13 cellular contexts compared by ENCODE assay signal in the genomic region with DNA sequence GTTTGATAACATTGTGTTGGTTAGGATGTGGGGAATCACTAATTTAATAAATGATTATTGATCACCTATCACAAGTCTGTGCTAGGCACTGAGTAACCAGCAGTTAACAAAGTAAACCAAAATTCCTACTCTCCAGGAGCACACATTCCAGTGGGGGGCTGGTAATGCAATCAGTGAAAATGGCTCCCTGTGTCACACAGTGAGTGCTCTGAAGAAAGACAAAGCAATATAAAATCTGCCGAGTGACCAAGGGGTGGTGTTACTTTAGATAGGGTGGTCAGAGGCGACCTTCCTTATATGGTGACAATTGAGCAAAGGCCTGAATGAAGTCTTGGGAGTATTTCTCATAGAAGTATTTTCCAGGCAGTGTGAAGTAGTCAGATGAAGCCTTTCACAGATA.
"Had no signal": no experiment of that assay in that cellular context is flagged by ENCODE, and none has a peak within 500 bp of the region (broad histone marks: within the 10 kb centered on the region; RNA-seq: fewer than 3 reads in every experiment).

No MANE protein-coding gene starts in this region.

- DNase-seq: activated CD4-positive, alpha-beta memory T cell treated with anti-CD3 and anti-CD28 coated beads for 36 hours; activated CD4-positive, CD25-positive, alpha-beta regulatory T cell treated with anti-CD3 and anti-CD28 coated beads, Interleukin-2, amount 50 U/mL, for 72 hours; activated gamma-delta T cell treated with Interleukin-2 at 50 U/mL for 16 hours; activated T-cell treated with anti-CD3 and anti-CD28 coated beads, Interleukin-2, amount 50 U/mL, for 72 hours; aorta; colonic mucosa; effector CD4-positive, alpha-beta T cell; immature natural killer cell; stimulated activated CD4-positive, alpha-beta T cell treated with anti-CD3 and anti-CD28 coated beads, Interleukin-4, amount 100 ng/mL, for 24 hours; stimulated activated naive CD8-positive, alpha-beta T cell treated with anti-CD3 and anti-CD28 coated beads, Interleukin-15, amount 100 ng/mL, for 72 hours; T-helper 2 cell; testis had no signal

- H3K4me3 Mint-ChIP-seq: activated CD4-positive, alpha-beta memory T cell treated with anti-CD3 and anti-CD28 coated beads for 36 hours; activated T-cell treated with anti-CD3 and anti-CD28 coated beads, Interleukin-2, amount 50 U/mL, for 72 hours; immature natural killer cell; natural killer cell treated with Interleukin-12 subunit alpha and Interleukin-12 subunit beta and Interleukin-15 and Interleukin-18, amount 100 ng/mL, for 72 hours; stimulated activated naive CD8-positive, alpha-beta T cell treated with anti-CD3 and anti-CD28 coated beads, Interleukin-15, amount 100 ng/mL, for 72 hours had no signal

- H3K9me3 ChIP-seq: colonic mucosa, testis had no signal

- H3K4me1 ChIP-seq: colonic mucosa, testis had no signal

- H3K36me3 ChIP-seq: colonic mucosa had no signal

- H3K9me3 Mint-ChIP-seq: activated CD4-positive, alpha-beta memory T cell treated with anti-CD3 and anti-CD28 coated beads for 36 hours; immature natural killer cell; natural killer cell treated with Interleukin-12 subunit alpha and Interleukin-12 subunit beta and Interleukin-15 and Interleukin-18, amount 100 ng/mL, for 72 hours; stimulated activated naive CD8-positive, alpha-beta T cell treated with anti-CD3 and anti-CD28 coated beads, Interleukin-15, amount 100 ng/mL, for 72 hours had no signal

- H3K27ac Mint-ChIP-seq: activated CD4-positive, alpha-beta memory T cell treated with anti-CD3 and anti-CD28 coated beads for 36 hours; activated T-cell treated with anti-CD3 and anti-CD28 coated beads, Interleukin-2, amount 50 U/mL, for 72 hours; immature natural killer cell; natural killer cell treated with Interleukin-12 subunit alpha and Interleukin-12 subunit beta and Interleukin-15 and Interleukin-18, amount 100 ng/mL, for 72 hours; stimulated activated naive CD8-positive, alpha-beta T cell treated with anti-CD3 and anti-CD28 coated beads, Interleukin-15, amount 100 ng/mL, for 72 hours had no signal

- H3K4me3 ChIP-seq: colonic mucosa, testis had no signal

- H3K27ac ChIP-seq: colonic mucosa, testis had no signal

- H3K27me3 ChIP-seq: colonic mucosa, testis had no signal

- H3K36me3 Mint-ChIP-seq: activated CD4-positive, alpha-beta memory T cell treated with anti-CD3 and anti-CD28 coated beads for 36 hours; immature natural killer cell; natural killer cell treated with Interleukin-12 subunit alpha and Interleukin-12 subunit beta and Interleukin-15 and Interleukin-18, amount 100 ng/mL, for 72 hours had no signal
